Comparison of ENCODE assay signal across 11 cellular contexts in the genomic region with DNA sequence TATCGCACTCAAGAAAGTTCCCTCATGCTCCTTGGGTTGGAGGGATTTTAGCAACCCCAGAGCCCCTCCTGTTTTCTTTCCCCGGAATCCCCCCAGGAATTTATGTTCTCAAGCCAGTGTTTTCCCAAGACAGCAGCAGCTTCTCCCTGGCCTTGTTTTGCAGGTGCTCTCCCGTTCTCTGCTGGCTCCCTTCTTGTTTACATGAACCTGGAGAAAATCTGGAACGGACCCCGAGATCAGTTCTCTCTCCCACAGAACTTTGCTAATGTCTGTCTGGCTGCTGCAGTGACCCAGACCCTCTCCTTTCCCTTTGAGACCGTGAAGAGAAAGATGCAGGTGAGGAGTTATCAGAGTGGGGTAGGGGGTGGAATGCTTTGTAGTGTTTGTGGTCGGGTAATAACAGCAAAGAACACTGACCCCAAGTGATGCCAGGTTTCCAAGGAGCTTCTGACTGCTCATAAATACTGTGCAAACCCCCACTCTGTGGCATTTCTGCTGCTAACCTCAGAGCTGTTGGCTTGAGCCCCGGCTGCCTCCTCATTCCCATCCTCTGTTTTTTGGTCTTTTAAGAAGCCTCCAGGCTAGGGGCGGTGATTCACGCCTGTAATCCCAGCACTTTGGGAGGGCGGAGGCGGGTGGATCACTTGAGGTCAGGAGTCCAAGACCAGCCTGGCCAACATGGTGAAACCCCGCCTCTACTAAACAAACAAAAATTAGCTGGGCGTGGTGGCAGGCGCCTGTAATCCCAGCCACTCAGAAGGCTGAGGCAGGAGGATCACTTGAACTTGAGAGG. TPM values are rescaled to one million over a fixed set of nuclear protein-coding genes. Genes with fewer than 3 reads are reported as not detected.
DNase-seq lines count a peak whose midpoint lies in the region; ATAC-seq, FAIRE-seq and TF ChIP-seq lines count a peak whose summit lies in the region.
"Had no signal": no experiment of that assay in that cellular context is flagged by ENCODE, and none has a peak within 500 bp of the region (broad histone marks: within the 10 kb centered on the region; RNA-seq: fewer than 3 reads in every experiment).

No MANE protein-coding gene starts in this region.

- H3K4me1 ChIP-seq in right atrium auricular region, result no peaks in the 10 kb centered on the region
- peaks cover 18% of the 10 kb centered on the region for H3K4me1 ChIP-seq in HepG2 (ENCODE audit: insufficient read depth, low read length)
- H3K4me1 ChIP-seq: adrenal gland had no signal

- no peak overlapping the region for H3K27ac ChIP-seq in right atrium auricular region
- H3K27ac ChIP-seq in HepG2 (ENCODE audit: extremely low read length, insufficient read depth, low read length), result peak overlapping the region; percentile 51
- H3K27ac ChIP-seq: adrenal gland had no signal

- DNase-seq in right atrium auricular region (ENCODE audit: low spot score) (peak; percentile 60), left ventricle myocardium superior (no peak), amniotic stem cell (lab: John Stamatoyannopoulos, UW) (peak; percentile 60), HepG2 (ENCODE audit: low spot score) (peak; percentile 57), cortex of kidney (lab: John Stamatoyannopoulos, UW) (no peak), GM13976 (ENCODE audit: low spot score) (no peak), T-cell (no peak)
- DNase-seq: kidney, T-helper 17 cell had no signal

- no TSS peak for BruUV-seq in HepG2 (replicated peaks; lab: Mats Ljungman, UMichigan)

- no peaks in the 10 kb centered on the region for H4K20me1 ChIP-seq in HepG2 (ENCODE audit: insufficient read depth, low read length)

- no peaks in the 10 kb centered on the region for H3K4me1 Mint-ChIP-seq in T-cell

- no peak for TF ChIP-seq RAD21 in HepG2 (CRISPR knock-in tag; IDR thresholded peaks at IDR 0.05)

- TF ChIP-seq CTCF in right atrium auricular region (IDR thresholded peaks at IDR 0.05), result no peak
- no peak for TF ChIP-seq CTCF in HepG2 (CRISPR knock-in tag; IDR thresholded peaks at IDR 0.05)
- TF ChIP-seq CTCF in GM13976 (IDR thresholded peaks at IDR 0.05; ENCODE audit: borderline replicate concordance, control extremely low read depth, extremely low read depth, insufficient read depth, missing control alignments), result no peak

- H3K4me3 ChIP-seq in right atrium auricular region, result no peak overlapping the region
- H3K4me3 ChIP-seq in HepG2 (replicated peaks in 1 of 3; ENCODE audit: insufficient read depth in 1 of 3, low read depth in 2 of 3, low read length in 3 of 3), result peak overlapping the region in 1 of 3 experiments; percentile 16; a peak in 1 of 6 replicates
- H3K4me3 ChIP-seq: adrenal gland had no signal

- no peaks in the 10 kb centered on the region for H3K79me2 ChIP-seq in HepG2 (ENCODE audit: insufficient read depth, low read length)

- no peaks in the 10 kb centered on the region for H3K36me3 ChIP-seq in right atrium auricular region
- no peaks in the 10 kb centered on the region for H3K36me3 ChIP-seq in HepG2 (replicated peaks in 1 of 2; ENCODE audit: control insufficient read depth in 1 of 2, insufficient read depth in 2 of 2, low read length in 2 of 2)
- H3K36me3 ChIP-seq: adrenal gland had no signal

- no peak for TF ChIP-seq EP300 in HepG2 (IDR thresholded peaks at IDR 0.05; ENCODE audit: low read depth in 2 of 2, low read length in 2 of 2)
- no peak for TF ChIP-seq EP300 in HepG2 (CRISPR knock-in tag; IDR thresholded peaks at IDR 0.05; ENCODE audit: borderline replicate concordance)

- POLR2A ChIA-PET in HepG2 (lab: Yijun Ruan, JAX), result interaction anchor here (0.6 to 1.2 kb wide), 6 partner anchors 10 to 96 kb away, joined by 3 to 8 read pairs (median 4); partner anchors contain the start of genes SLC25A43 and SLC25A5
- POLR2A ChIA-PET in T-cell (lab: Charles Lee), result no interaction called here

- peak; percentile 91 for FAIRE-seq in HepG2 (lab: Jason Lieb, UNC)
- FAIRE-seq: kidney had no signal

- peak overlapping the region; percentile 45 for H3K4me2 ChIP-seq in HepG2 (ENCODE audit: low read depth, low read length)

- no peak overlapping the region for H3K9ac ChIP-seq in HepG2 (ENCODE audit: insufficient read depth, low read depth, low read length)

- no peak overlapping the region for H3K4me3 Mint-ChIP-seq in T-cell
- H3K4me3 Mint-ChIP-seq: T-helper 17 cell had no signal

- H3K9me3 ChIP-seq in right atrium auricular region (no peaks in the 10 kb centered on the region), HepG2 (ENCODE audit: low read length) (no peaks in the 10 kb centered on the region)
- H3K9me3 ChIP-seq: adrenal gland had no signal

- ATAC-seq in left ventricle myocardium superior, result no peak
- ATAC-seq in HepG2, result peak; percentile 86
- ATAC-seq in GM18502 (IDR thresholded peaks at IDR 0.05; ENCODE audit: poor library complexity, unreplicated experiment), result no peak
- no peak for ATAC-seq in T-cell (replicated peaks in 1 of 4)
- ATAC-seq: T-helper 17 cell had no signal

- peaks cover 11% of the 10 kb centered on the region for H3K36me3 Mint-ChIP-seq in T-cell

- intact Hi-C loops in left ventricle myocardium superior (cut with micrococcal nuclease), result no loop called here
- intact Hi-C loops in HepG2 (cut with micrococcal nuclease; ENCODE audit: unreplicated experiment), result loop anchor here (10.0 kb wide), 1 partner anchor 105 kb away; no protein-coding TSS in a partner anchor

- no peaks in the 10 kb centered on the region for H3K27me3 Mint-ChIP-seq in T-cell
- H3K27me3 Mint-ChIP-seq: T-helper 17 cell had no signal

- in situ Hi-C loops in HepG2 (cut with HindIII; ENCODE audit: extremely low pct_ligation_motif_present, low pct_unique_long_range_greater_than_20kb), result no loop called here
- in situ Hi-C loops in GM13976 (cut with MboI; ENCODE audit: low sequenced_read_pairs, unreplicated experiment), result no loop called here

- H3K27ac Mint-ChIP-seq in T-cell, result no peak overlapping the region
- H3K27ac Mint-ChIP-seq: T-helper 17 cell had no signal

- CTCF ChIA-PET in HepG2 (lab: Yijun Ruan, JAX; ENCODE audit: low intra/inter-chr PET ratio, low total read pairs), result no interaction called here
- CTCF ChIA-PET in T-cell (lab: Charles Lee), result no interaction called here

- no peaks in the 10 kb centered on the region for H3K27me3 ChIP-seq in right atrium auricular region
- no peaks in the 10 kb centered on the region for H3K27me3 ChIP-seq in HepG2 (ENCODE audit: control insufficient read depth in 1 of 2, insufficient read depth in 2 of 2, low read length in 2 of 2)
- H3K27me3 ChIP-seq: adrenal gland had no signal

- WGBS in HepG2 (ENCODE audit: low lambda C conversion rate), result 24% methylated on average over 11 of the region's 15 CpGs

- H2AFZ ChIP-seq in HepG2 (ENCODE audit: low read length), result no peak overlapping the region

- H3K9me3 Mint-ChIP-seq in T-cell, result no peaks in the 10 kb centered on the region

- no peak for TF ChIP-seq POLR2A in HepG2 (IDR thresholded peaks at IDR 0.05; ENCODE audit: insufficient read depth in 1 of 2, low read depth in 2 of 2, low read length in 2 of 2)

RNA-seq across cellular contexts. Expression of gene SLC25A43, which starts 11.1 kb away (rescaled TPM):
- total RNA-seq in right atrium auricular region (1 to 10 TPM; 5.6 to 8.1 TPM), left ventricle myocardium superior (1.9 TPM), HepG2 (2016; rRNA removed; fragmentation: Illumina TruSeq; extraction: Trizol) (13.2 and 14.1 TPM in 2 replicates), T-cell (1 to 10 TPM; 1.7 to 6.4 (median 5.3) TPM)
- total RNA-seq in HepG2 (2016; cell fraction: cytosol; rRNA removed; fragmentation: Illumina TruSeq; extraction: Trizol; ENCODE audit: low read depth), result 7.9 and 9.2 TPM in 2 replicates
- 12.2 and 13.4 TPM in 2 replicates for total RNA-seq in HepG2 (2016; cell fraction: insoluble cytoplasmic fraction; rRNA removed; fragmentation: Illumina TruSeq; extraction: Trizol)
- 24.3 and 26.0 TPM in 2 replicates for total RNA-seq in HepG2 (2016; cell fraction: membrane; rRNA removed; fragmentation: Illumina TruSeq; extraction: Trizol)
- 6.0 and 6.9 TPM in 2 replicates for total RNA-seq in HepG2 (2016; cell fraction: nucleus; rRNA removed; fragmentation: Illumina TruSeq; extraction: Trizol)
- 5.8 and 6.4 TPM in 2 replicates for polyA plus RNA-seq in HepG2 (2011; rRNA removed)
- 5.1 and 7.7 TPM in 2 replicates for polyA plus RNA-seq in HepG2 (2011; cell fraction: cytosol; rRNA removed)
- 2.9 and 3.3 TPM in 2 replicates for polyA plus RNA-seq in HepG2 (2011; cell fraction: nucleus; rRNA removed)
- 7.8 TPM in 2 replicates for polyA plus RNA-seq in HepG2 (2012)
- 12.5 and 12.9 TPM in 2 replicates for polyA plus RNA-seq in HepG2 (2016; cell fraction: cytosol; fragmentation: Illumina TruSeq; extraction: Trizol; ENCODE audit: low read depth)
- 17.1 and 19.8 TPM in 2 replicates for polyA plus RNA-seq in HepG2 (2016; cell fraction: insoluble cytoplasmic fraction; fragmentation: Illumina TruSeq; extraction: Trizol; ENCODE audit: low read depth)
- polyA plus RNA-seq in HepG2 (2016; cell fraction: membrane; fragmentation: Illumina TruSeq; extraction: Trizol; ENCODE audit: low read depth), result 23.4 and 29.4 TPM in 2 replicates
- polyA plus RNA-seq in HepG2 (2016; cell fraction: nucleus; fragmentation: Illumina TruSeq; extraction: Trizol; ENCODE audit: insufficient read depth, low read depth), result 12.5 and 13.3 TPM in 2 replicates
- 4.5 and 7.1 TPM in 2 replicates for polyA minus RNA-seq in HepG2 (2011; rRNA and poly(A)+ RNA removed; ENCODE audit: low replicate concordance)
- polyA minus RNA-seq in HepG2 (2011; cell fraction: cytosol; rRNA and poly(A)+ RNA removed), result 3.7 and 4.6 TPM in 2 replicates
- 2.4 and 3.4 TPM in 2 replicates for polyA minus RNA-seq in HepG2 (2011; cell fraction: nucleus; rRNA and poly(A)+ RNA removed)

RNA-seq across cellular contexts. Expression of gene SLC25A5, which starts 58.0 kb away (rescaled TPM):
- total RNA-seq in right atrium auricular region, result 100 to 1,000 TPM; 134 to 174 TPM
- 158 TPM for total RNA-seq in left ventricle myocardium superior
- 300 and 472 TPM in 2 replicates for total RNA-seq in HepG2 (2016; rRNA removed; fragmentation: Illumina TruSeq; extraction: Trizol)
- 168 and 187 TPM in 2 replicates for total RNA-seq in HepG2 (2016; cell fraction: cytosol; rRNA removed; fragmentation: Illumina TruSeq; extraction: Trizol; ENCODE audit: low read depth)
- total RNA-seq in HepG2 (2016; cell fraction: insoluble cytoplasmic fraction; rRNA removed; fragmentation: Illumina TruSeq; extraction: Trizol), result 312 and 459 TPM in 2 replicates
- 296 and 308 TPM in 2 replicates for total RNA-seq in HepG2 (2016; cell fraction: membrane; rRNA removed; fragmentation: Illumina TruSeq; extraction: Trizol)
- 148 TPM in 2 replicates for total RNA-seq in HepG2 (2016; cell fraction: nucleus; rRNA removed; fragmentation: Illumina TruSeq; extraction: Trizol)
- 356 and 402 TPM in 2 replicates for polyA plus RNA-seq in HepG2 (2011; rRNA removed)
- 679 and 773 TPM in 2 replicates for polyA plus RNA-seq in HepG2 (2011; cell fraction: cytosol; rRNA removed)
- 192 and 211 TPM in 2 replicates for polyA plus RNA-seq in HepG2 (2011; cell fraction: nucleus; rRNA removed)
- polyA plus RNA-seq in HepG2 (2012), result 586 and 628 TPM in 2 replicates
- 295 and 308 TPM in 2 replicates for polyA plus RNA-seq in HepG2 (2016; cell fraction: cytosol; fragmentation: Illumina TruSeq; extraction: Trizol; ENCODE audit: low read depth)
- polyA plus RNA-seq in HepG2 (2016; cell fraction: insoluble cytoplasmic fraction; fragmentation: Illumina TruSeq; extraction: Trizol; ENCODE audit: low read depth), result 691 and 717 TPM in 2 replicates
- polyA plus RNA-seq in HepG2 (2016; cell fraction: membrane; fragmentation: Illumina TruSeq; extraction: Trizol; ENCODE audit: low read depth), result 394 and 413 TPM in 2 replicates
- polyA plus RNA-seq in HepG2 (2016; cell fraction: nucleus; fragmentation: Illumina TruSeq; extraction: Trizol; ENCODE audit: insufficient read depth, low read depth), result 277 and 278 TPM in 2 replicates
- polyA minus RNA-seq in HepG2 (2011; rRNA and poly(A)+ RNA removed; ENCODE audit: low replicate concordance), result 640 and 785 TPM in 2 replicates
- polyA minus RNA-seq in HepG2 (2011; cell fraction: cytosol; rRNA and poly(A)+ RNA removed), result 273 and 289 TPM in 2 replicates
- 64.6 and 78.3 TPM in 2 replicates for polyA minus RNA-seq in HepG2 (2011; cell fraction: nucleus; rRNA and poly(A)+ RNA removed)
- total RNA-seq in T-cell, result 100 to 1,000 TPM; 102 to 171 (median 116) TPM

Comparison
In these comparisons a context has a peak if more than half of its experiments do, and no peak if none do; other contexts are left out.
1. DNase-seq: peak in right atrium auricular region (single experiment), amniotic stem cell (single experiment) and HepG2 (single experiment); none in left ventricle myocardium superior (single experiment), cortex of kidney (single experiment), GM13976 (single experiment) and T-cell (0 of 34).